In the genomic region with DNA sequence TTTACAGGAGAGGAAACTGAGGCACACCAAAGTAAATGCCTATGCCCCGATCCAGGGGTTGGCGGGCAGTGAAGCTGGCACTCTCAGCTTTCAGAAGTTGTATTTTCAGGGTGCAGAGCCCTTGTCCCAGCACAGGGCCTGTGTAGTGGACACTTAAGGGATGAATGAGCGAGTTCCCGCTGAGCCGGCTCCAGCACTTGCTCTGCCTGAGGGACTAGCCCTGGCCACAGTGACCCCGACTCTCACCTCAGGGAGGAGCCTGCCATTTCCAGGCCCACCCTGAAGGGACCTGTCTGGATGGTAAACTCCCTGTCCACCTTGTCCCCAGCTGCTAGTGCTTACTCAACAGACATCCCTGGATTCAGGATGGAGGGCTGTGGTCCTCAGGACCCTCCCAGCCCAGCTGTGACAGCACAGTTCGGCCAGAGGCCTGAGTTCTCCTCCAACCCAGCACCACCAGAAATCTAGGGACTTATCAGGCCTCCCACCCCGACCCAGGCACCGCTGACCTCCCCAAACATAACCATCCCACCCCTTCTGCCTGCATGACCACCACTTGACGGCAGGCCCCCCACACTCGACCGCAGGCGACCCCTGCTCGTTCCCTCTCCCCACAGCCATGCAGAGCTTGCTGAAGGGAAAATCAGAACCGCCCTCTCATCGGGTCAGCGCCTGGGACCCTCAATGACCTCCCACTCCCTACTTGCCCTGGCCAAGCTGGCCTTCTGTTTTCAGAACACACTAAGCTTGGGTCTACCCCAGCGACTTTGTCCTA, we compare ENCODE assay signal across 17 cellular contexts. TPM values are rescaled to one million over a fixed set of nuclear protein-coding genes. Genes with fewer than 3 reads are reported as not detected.
DNase-seq lines count a peak whose midpoint lies in the region; ATAC-seq, FAIRE-seq and TF ChIP-seq lines count a peak whose summit lies in the region.
"Had no signal": no experiment of that assay in that cellular context is flagged by ENCODE, and none has a peak within 500 bp of the region (broad histone marks: within the 10 kb centered on the region; RNA-seq: fewer than 3 reads in every experiment).

No MANE protein-coding gene starts in this region.

- peak overlapping the region; percentile 92 to 99 (median 97); a peak in 19 of 22 replicates for H3K9ac ChIP-seq in BLaER1 treated with 17β-estradiol and CSF1 and Interleukin-3, amounts not matched to agents 10 nM and 100 nM
- H3K9ac ChIP-seq in H9 (ENCODE audit: extremely low read depth, insufficient read length, low read length) (no peak overlapping the region), neural progenitor cell (no peak overlapping the region)

- no peak overlapping the region for H4K91ac ChIP-seq in H9 (ENCODE audit: insufficient read length, low read depth, low read length)

- H3K27ac ChIP-seq in BLaER1 treated with 17β-estradiol and CSF1 and Interleukin-3, amounts not matched to agents 10 nM and 100 nM: peak overlapping the region in 10 of 11 experiments; percentile 17 to 98 (median 96); a peak in 18 of 22 replicates
- H3K27ac ChIP-seq in H9 (ENCODE audit: insufficient read length, low read depth, low read length) (no peak overlapping the region), neural progenitor cell (no peak overlapping the region), small intestine (ENCODE audit: low read depth in 1 of 2, low read length in 1 of 2) (peak overlapping the region in 1 of 2 donors; percentile 24)
- H3K27ac ChIP-seq: vagina had no signal

- no CpG with 5 or more reads among the region's 18 CpGs for WGBS in H9 (ENCODE audit: extremely low coverage, insufficient read length, low lambda C conversion rate)
- WGBS in small intestine, 3 donors: 92 to 96% (median 95%) methylated on average over 18 of the region's 18 CpGs

- H3K27me3 ChIP-seq in BLaER1 treated with 17β-estradiol and CSF1 and Interleukin-3, amounts not matched to agents 10 nM and 100 nM: no peaks in the 10 kb centered on the region
- no peaks in the 10 kb centered on the region for H3K27me3 ChIP-seq in H9 (ENCODE audit: insufficient read depth, low read length)
- H3K27me3 ChIP-seq in neural progenitor cell: no peaks in the 10 kb centered on the region
- H3K27me3 ChIP-seq in small intestine (ENCODE audit: control insufficient read depth in 2 of 2, insufficient read depth in 2 of 2, low read length in 2 of 2): no peaks in the 10 kb centered on the region
- H3K27me3 ChIP-seq: BE2C, vagina had no signal

- peaks cover 32% of the 10 kb centered on the region; the same call in 1 of the 2 replicates for H3K79me2 ChIP-seq in H9 (ENCODE audit: insufficient read depth, low read length)
- H3K79me2 ChIP-seq in neural progenitor cell (ENCODE audit: low read depth): peaks cover 79% of the 10 kb centered on the region

- H2AK5ac ChIP-seq in H9 (ENCODE audit: insufficient read length, low read length): no peak overlapping the region

- H3F3A ChIP-seq in neural progenitor cell (ENCODE audit: low read depth): no peaks in the 10 kb centered on the region

- H4K5ac ChIP-seq in H9 (ENCODE audit: insufficient read length, low read depth, low read length): no peak overlapping the region

- TF ChIP-seq CTCF in H9 (conservative IDR thresholded peaks at IDR 0.05) (no peak), neural progenitor cell (IDR thresholded peaks at IDR 0.05) (no peak)

- peaks cover 2 to 15% (median 10%) of the 10 kb centered on the region in 3 experiments; a peak in 6 of 7 replicates for H3K36me3 Mint-ChIP-seq in H9 (ENCODE audit: insufficient read depth in 1 of 3, low read depth in 3 of 3)
- peaks cover 24% of the 10 kb centered on the region for H3K36me3 Mint-ChIP-seq in activated naive CD8-positive, alpha-beta T cell treated with anti-CD3 and anti-CD28 coated beads, Interleukin-2, amount 50 U/mL, for 24 hours (ENCODE audit: low read depth)
- no peaks in the 10 kb centered on the region for H3K36me3 Mint-ChIP-seq in neural progenitor cell

- H3K27me3 Mint-ChIP-seq in H9 (ENCODE audit: low read depth): no peaks in the 10 kb centered on the region; the same call in 1 of the 2 replicates
- no peaks in the 10 kb centered on the region for H3K27me3 Mint-ChIP-seq in activated naive CD8-positive, alpha-beta T cell treated with anti-CD3 and anti-CD28 coated beads, Interleukin-2, amount 50 U/mL, for 24 hours
- peaks cover 2% of the 10 kb centered on the region for H3K27me3 Mint-ChIP-seq in neural progenitor cell (ENCODE audit: insufficient read depth, low read depth)

- H2BK20ac ChIP-seq in H9 (ENCODE audit: low read depth, low read length, poor library complexity, severe bottlenecking): no peak overlapping the region

- no peak for ATAC-seq in activated naive CD8-positive, alpha-beta T cell treated with anti-CD3 and anti-CD28 coated beads, Interleukin-2, amount 50 U/mL, for 24 hours

- peaks cover 81 to 90% (median 85%) of the 10 kb centered on the region in 10 experiments for H3K4me1 ChIP-seq in BLaER1 treated with 17β-estradiol and CSF1 and Interleukin-3, amounts not matched to agents 10 nM and 100 nM
- H3K4me1 ChIP-seq in H9 (ENCODE audit: insufficient read depth, low read length) (peaks cover 4% of the 10 kb centered on the region; the same call in 1 of the 2 replicates), neural progenitor cell (no peaks in the 10 kb centered on the region), small intestine (ENCODE audit: control insufficient read depth in 2 of 2, insufficient read depth in 1 of 2, low read depth in 1 of 2, low read length in 1 of 2) (peaks cover 0 to 3% of the 10 kb centered on the region in 2 donors)

- no peak overlapping the region for H2BK120ac ChIP-seq in H9 (ENCODE audit: low read depth, low read length, poor library complexity, severe bottlenecking)

- no peak overlapping the region for H2BK12ac ChIP-seq in H9 (ENCODE audit: insufficient read length, low read depth, low read length)

- H2BK5ac ChIP-seq in H9 (ENCODE audit: insufficient read length, low read length): no peak overlapping the region

- peak overlapping the region; percentile 10 to 27 (median 27); a peak in 3 of 7 replicates for H3K27ac Mint-ChIP-seq in H9
- H3K27ac Mint-ChIP-seq in activated naive CD8-positive, alpha-beta T cell treated with anti-CD3 and anti-CD28 coated beads, Interleukin-2, amount 50 U/mL, for 24 hours: peak overlapping the region; percentile 99
- peak overlapping the region; percentile 35 for H3K27ac Mint-ChIP-seq in neural progenitor cell

- H3K4me2 ChIP-seq in BLaER1 treated with 17β-estradiol and CSF1 and Interleukin-3, amounts not matched to agents 10 nM and 100 nM: peak overlapping the region; percentile 96 to 100 (median 99)
- H3K4me2 ChIP-seq in H9 (ENCODE audit: insufficient read depth, insufficient read length, low read length): no peak overlapping the region
- no peak overlapping the region for H3K4me2 ChIP-seq in neural progenitor cell

- no peak for FAIRE-seq in small intestine (lab: Jason Lieb, UNC)

- H3K9me3 ChIP-seq in BLaER1 treated with 17β-estradiol and CSF1 and Interleukin-3, amounts not matched to agents 10 nM and 100 nM (replicated peaks in 1 of 11): no peaks in the 10 kb centered on the region
- H3K9me3 ChIP-seq in H9 (ENCODE audit: control insufficient read depth, low read depth, low read length) (no peaks in the 10 kb centered on the region), neural progenitor cell (ENCODE audit: low read depth) (no peaks in the 10 kb centered on the region), small intestine (ENCODE audit: control insufficient read depth, low read depth) (no peaks in the 10 kb centered on the region)
- H3K9me3 ChIP-seq: BE2C, vagina had no signal

- no peak overlapping the region for H3K23ac ChIP-seq in H9 (ENCODE audit: insufficient read length, low read depth, low read length)

- no peak overlapping the region for H2BK15ac ChIP-seq in H9 (ENCODE audit: low read depth, low read length)

- H3K4me3 ChIP-seq in BLaER1 treated with 17β-estradiol and CSF1 and Interleukin-3, amounts not matched to agents 10 nM and 100 nM: no peak overlapping the region; a peak in 1 of 20 replicates
- H3K4me3 ChIP-seq in neural progenitor cell: no peak overlapping the region
- H3K4me3 ChIP-seq in small intestine (ENCODE audit: low read depth in 1 of 2, low read length in 2 of 2): no peak overlapping the region
- H3K4me3 ChIP-seq: vagina had no signal

- no peak overlapping the region for H3K4ac ChIP-seq in H9 (ENCODE audit: low read depth, low read length)

- no peak overlapping the region for H3K18ac ChIP-seq in H9 (ENCODE audit: insufficient read length, low read depth, low read length)

- H3K14ac ChIP-seq in H9 (ENCODE audit: insufficient read depth, low read length): no peak overlapping the region; the same call in 1 of the 2 replicates

- peak overlapping the region in 1 of 2 experiments; percentile 4; a peak in 1 of 5 replicates for H3K4me3 Mint-ChIP-seq in H9
- H3K4me3 Mint-ChIP-seq in activated naive CD8-positive, alpha-beta T cell treated with anti-CD3 and anti-CD28 coated beads, Interleukin-2, amount 50 U/mL, for 24 hours: no peak overlapping the region
- no peak overlapping the region for H3K4me3 Mint-ChIP-seq in neural progenitor cell

- no peak overlapping the region for H2AFZ ChIP-seq in H9 (ENCODE audit: low read length)
- H2AFZ ChIP-seq in neural progenitor cell (replicated peaks): no peak overlapping the region

- no peak overlapping the region for H4K8ac ChIP-seq in H9 (replicated peaks; ENCODE audit: insufficient read length, low read depth, low read length)

- H3K56ac ChIP-seq in H9 (ENCODE audit: insufficient read length, low read depth, low read length): no peak overlapping the region

- peaks cover 24 to 73% (median 57%) of the 10 kb centered on the region in 11 experiments for H3K36me3 ChIP-seq in BLaER1 treated with 17β-estradiol and CSF1 and Interleukin-3, amounts not matched to agents 10 nM and 100 nM
- no peaks in the 10 kb centered on the region for H3K36me3 ChIP-seq in neural progenitor cell
- peaks cover 0 to 8% of the 10 kb centered on the region in 2 donors for H3K36me3 ChIP-seq in small intestine (ENCODE audit: control insufficient read depth in 2 of 2, insufficient read depth in 2 of 2, low read length in 2 of 2)

- H3T11ph ChIP-seq in H9 (ENCODE audit: low read length): no peak overlapping the region

- no peaks in the 10 kb centered on the region for H3K9me3 Mint-ChIP-seq in H9
- H3K9me3 Mint-ChIP-seq in activated naive CD8-positive, alpha-beta T cell treated with anti-CD3 and anti-CD28 coated beads, Interleukin-2, amount 50 U/mL, for 24 hours: no peaks in the 10 kb centered on the region
- H3K9me3 Mint-ChIP-seq in neural progenitor cell: no peaks in the 10 kb centered on the region

- DNase-seq in H9 (no peak), neural progenitor cell (ENCODE audit: low spot score) (no peak), cerebellar nuclear complex (lab: John Stamatoyannopoulos, UW) (no peak), NCI-H2107 (lab: John Stamatoyannopoulos, UW) (no peak), NCI-H2227 (lab: John Stamatoyannopoulos, UW; ENCODE audit: unreplicated experiment) (no peak), small intestine (no peak)
- DNase-seq in activated naive CD8-positive, alpha-beta T cell treated with anti-CD3 and anti-CD28 coated beads, Interleukin-2, amount 50 U/mL, for 24 hours: no peak
- DNase-seq: amygdala, BE2C, cortex of kidney, IMR-90, mesenchymal stem cell, NCI-H1417 treated with DMSO at 0.1 percent for 48 hours, NCI-H526, RPMI8226 had no signal

- H3K4me1 Mint-ChIP-seq in H9: peaks cover 17 to 24% of the 10 kb centered on the region in 2 experiments
- peaks cover 63% of the 10 kb centered on the region for H3K4me1 Mint-ChIP-seq in activated naive CD8-positive, alpha-beta T cell treated with anti-CD3 and anti-CD28 coated beads, Interleukin-2, amount 50 U/mL, for 24 hours
- H3K4me1 Mint-ChIP-seq in neural progenitor cell: peaks cover 21% of the 10 kb centered on the region

- peaks cover 2% of the 10 kb centered on the region for H3K79me1 ChIP-seq in H9 (ENCODE audit: insufficient read depth, low read depth, low read length, poor library complexity, severe bottlenecking)

- H4K20me1 ChIP-seq in BLaER1 treated with 17β-estradiol and CSF1 and Interleukin-3, amounts not matched to agents 10 nM and 100 nM: peaks cover 90 to 100% (median 100%) of the 10 kb centered on the region in 11 experiments
- H4K20me1 ChIP-seq in H9 (ENCODE audit: control insufficient read depth, insufficient read depth, insufficient read length) (no peaks in the 10 kb centered on the region), neural progenitor cell (ENCODE audit: low read depth) (peaks cover 85% of the 10 kb centered on the region)

- H3K23me2 ChIP-seq in H9 (ENCODE audit: insufficient read length, low read depth, low read length, poor library complexity, severe bottlenecking): no peaks in the 10 kb centered on the region

RNA-seq across cellular contexts. Expression of gene PPP6R1, which starts 8.4 kb away (rescaled TPM):
- total RNA-seq in H9 (2021): 76.2 and 79.7 TPM in 2 replicates
- 13.1 and 40.4 TPM in 2 replicates for total RNA-seq in neural progenitor cell (ENCODE audit: low replicate concordance)
- polyA plus RNA-seq in small intestine: 10 to 100 TPM; 43.4 to 51.1 (median 46.7) TPM

RNA-seq across cellular contexts. Expression of gene TMEM86B, which starts 21.9 kb away (rescaled TPM):
- total RNA-seq in H9 (2021) (3.6 and 4.5 TPM in 2 replicates), neural progenitor cell (ENCODE audit: low replicate concordance) (1.4 and 3.3 TPM in 2 replicates)
- 100 to 1,000 TPM in 1 of 3 donors, 10 to 100 TPM in 2; 22.8 to 255 (median 76.7) TPM for polyA plus RNA-seq in small intestine

RNA-seq across cellular contexts. Expression of gene HSPBP1, which starts 29.5 kb away (rescaled TPM):
- 47.4 and 50.7 TPM in 2 replicates for total RNA-seq in H9 (2021)
- 15.0 and 43.1 TPM in 2 replicates for total RNA-seq in neural progenitor cell (ENCODE audit: low replicate concordance)
- polyA plus RNA-seq in small intestine: 10 to 100 TPM; 25.9 to 61.9 (median 34.0) TPM

RNA-seq across cellular contexts. Expression of gene BRSK1, which starts 33.3 kb away (rescaled TPM):
- total RNA-seq in H9 (2021): 43.5 and 47.0 TPM in 2 replicates
- total RNA-seq in neural progenitor cell (ENCODE audit: low replicate concordance): 24.1 and 43.1 TPM in 2 replicates
- polyA plus RNA-seq in small intestine: 1 to 10 TPM in 2 of 3 donors, under 1 TPM in 1; 0.22 to 2.7 (median 2.7) TPM

RNA-seq across cellular contexts. Expression of gene PTPRH, which starts 41.1 kb away (rescaled TPM):
- total RNA-seq in H9 (2021): 0.24 and 0.33 TPM in 2 replicates
- total RNA-seq in neural progenitor cell (ENCODE audit: low replicate concordance): not detected in 2 replicates
- 100 to 1,000 TPM in 2 of 3 donors, 10 to 100 TPM in 1; 65.7 to 158 (median 114) TPM for polyA plus RNA-seq in small intestine

Comparison
In these comparisons a context has a peak if more than half of its experiments do, and no peak if none do; other contexts are left out.
1. H3K27ac ChIP-seq: peak in BLaER1 treated with 17β-estradiol and CSF1 and Interleukin-3, amounts not matched to agents 10 nM and 100 nM (10 of 11); none in H9 (single experiment) and neural progenitor cell (single experiment).
2. H3K4me2 ChIP-seq: peak in BLaER1 treated with 17β-estradiol and CSF1 and Interleukin-3, amounts not matched to agents 10 nM and 100 nM (11 of 11); none in H9 (single experiment) and neural progenitor cell (single experiment).
3. H3K9ac ChIP-seq: peak in BLaER1 treated with 17β-estradiol and CSF1 and Interleukin-3, amounts not matched to agents 10 nM and 100 nM (11 of 11); none in H9 (single experiment) and neural progenitor cell (single experiment).
4. H3K27ac Mint-ChIP-seq: peak in every context shown above with its lines; median percentile 99 in activated naive CD8-positive, alpha-beta T cell treated with anti-CD3 and anti-CD28 coated beads, Interleukin-2, amount 50 U/mL, for 24 hours; 35 in neural progenitor cell; 27 in H9.